12 cellular contexts compared by ENCODE assay signal in the genomic region with DNA sequence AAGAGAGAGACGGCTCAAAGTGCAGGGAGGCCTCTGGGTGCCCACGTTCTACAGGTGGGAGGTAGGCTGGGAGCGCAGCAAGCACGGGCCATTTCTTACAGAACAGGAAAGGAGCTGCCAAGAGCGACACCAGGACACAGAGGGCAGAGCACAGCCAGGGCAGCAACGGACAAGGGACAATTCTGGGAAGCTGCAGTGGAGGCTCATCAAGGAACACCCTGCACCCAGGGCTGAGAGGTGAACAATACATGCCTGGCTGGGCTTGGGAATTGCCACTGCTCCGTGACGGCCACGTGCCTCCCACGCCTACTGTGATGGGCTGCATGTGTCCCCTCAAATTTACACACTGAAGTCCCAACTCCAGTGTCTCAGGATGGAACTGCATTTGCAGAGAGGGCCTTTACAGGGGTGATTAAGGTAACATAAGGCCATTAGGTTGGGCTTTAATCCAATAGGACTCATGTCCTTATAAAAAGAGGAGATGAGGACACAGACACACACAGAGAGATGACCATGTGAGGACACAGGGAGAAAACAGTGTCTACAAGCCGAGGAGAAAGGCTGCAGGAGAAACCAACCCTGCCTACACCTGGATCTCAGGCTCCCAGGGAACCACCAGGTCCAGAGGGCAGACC. TPM values are rescaled to one million over a fixed set of nuclear protein-coding genes. Genes with fewer than 3 reads are reported as not detected.
A peak's percentile ranks its signal among the peaks of the same experiment; 100 is the strongest.
DNase-seq lines count a peak whose midpoint lies in the region; ATAC-seq, FAIRE-seq and TF ChIP-seq lines count a peak whose summit lies in the region.
"Had no signal": no experiment of that assay in that cellular context is flagged by ENCODE, and none has a peak within 500 bp of the region (broad histone marks: within the 10 kb centered on the region; RNA-seq: fewer than 3 reads in every experiment).

No MANE protein-coding gene starts in this region.

- no peak overlapping the region for H3K9ac ChIP-seq in BLaER1

- no peaks in the 10 kb centered on the region for H3K9me2 ChIP-seq in GM23338 (ENCODE audit: insufficient read depth)

- TF ChIP-seq POLR2A in adrenal gland (IDR thresholded peaks at IDR 0.05) (no peak), GM12891 (IDR thresholded peaks at IDR 0.05; ENCODE audit: low read depth, low read length) (no peak)

- no peaks in the 10 kb centered on the region for H3K79me2 ChIP-seq in GM23338 (replicated peaks; ENCODE audit: insufficient read depth)

- no peak overlapping the region for H2AFZ ChIP-seq in GM23338

- no peaks in the 10 kb centered on the region for H3K27me3 ChIP-seq in BLaER1
- no peaks in the 10 kb centered on the region for H3K27me3 ChIP-seq in adrenal gland
- H3K27me3 ChIP-seq in psoas muscle (ENCODE audit: insufficient read depth in 3 of 3, low read length in 2 of 3), result no peaks in the 10 kb centered on the region
- no peaks in the 10 kb centered on the region for H3K27me3 ChIP-seq in GM23338 (ENCODE audit: insufficient read depth)
- H3K27me3 ChIP-seq: MG63 had no signal

- no peak for TF ChIP-seq CTCF in adrenal gland (IDR thresholded peaks at IDR 0.05)
- no peak for TF ChIP-seq CTCF in psoas muscle (IDR thresholded peaks at IDR 0.05)
- TF ChIP-seq CTCF in GM23338 (conservative IDR thresholded peaks at IDR 0.05; ENCODE audit: low read depth in 2 of 2), result no peak

- peaks cover 21% of the 10 kb centered on the region for H3K4me1 ChIP-seq in BLaER1
- peaks cover 12 to 52% of the 10 kb centered on the region in 2 donors for H3K4me1 ChIP-seq in adrenal gland (replicated peaks in 1 of 2)
- H3K4me1 ChIP-seq in psoas muscle, result peaks cover 43% of the 10 kb centered on the region
- H3K4me1 ChIP-seq in GM23338 (ENCODE audit: insufficient read depth), result peaks cover 42% of the 10 kb centered on the region

- no peak overlapping the region for H3K4me3 Mint-ChIP-seq in GM23338
- H3K4me3 Mint-ChIP-seq in activated naive CD4-positive, alpha-beta T cell treated with anti-CD3 and anti-CD28 coated beads, Interleukin-2, amount 10 ng/mL, durations not matched to agents 7 days and 5 days, result no peak overlapping the region

- peak overlapping the region; percentile 45 for H3K4me2 ChIP-seq in BLaER1
- H3K4me2 ChIP-seq in GM23338, result no peak overlapping the region

- intact Hi-C loops in adrenal gland (cut with DNase I), result no loop called here
- intact Hi-C loops in left ventricle myocardium superior (cut with micrococcal nuclease), result no loop called here
- intact Hi-C loops in psoas muscle (cut with DNase I), result no loop called here

- H3K4me3 ChIP-seq in BLaER1 (no peak overlapping the region), adrenal gland (no peak overlapping the region), psoas muscle (no peak overlapping the region), GM23338 (no peak overlapping the region)
- H3K4me3 ChIP-seq: MG63 had no signal

- H4K20me1 ChIP-seq in BLaER1 (no peaks in the 10 kb centered on the region), GM23338 (replicated peaks; ENCODE audit: insufficient read depth) (no peaks in the 10 kb centered on the region)

- no peaks in the 10 kb centered on the region for H3K36me3 Mint-ChIP-seq in GM23338 (ENCODE audit: low read depth)
- peaks cover 2% of the 10 kb centered on the region for H3K36me3 Mint-ChIP-seq in activated naive CD4-positive, alpha-beta T cell treated with anti-CD3 and anti-CD28 coated beads, Interleukin-2, amount 10 ng/mL, durations not matched to agents 7 days and 5 days

- H3K27me3 Mint-ChIP-seq in GM23338 (ENCODE audit: insufficient read depth, low read depth, poor library complexity), result peaks cover 3% of the 10 kb centered on the region
- H3K27me3 Mint-ChIP-seq in activated naive CD4-positive, alpha-beta T cell treated with anti-CD3 and anti-CD28 coated beads, Interleukin-2, amount 10 ng/mL, durations not matched to agents 7 days and 5 days, result peaks cover 28% of the 10 kb centered on the region

- DNase-seq in adrenal gland, result peak in 4 of 7 donors; percentile 19 to 78 (median 40)
- peak; percentile 78 for DNase-seq in left ventricle myocardium superior
- peak; percentile 46 to 68 for DNase-seq in psoas muscle
- DNase-seq in NOMO-1 treated with dmso at 0.1 percent for 144 hours (lab: John Stamatoyannopoulos, UW; ENCODE audit: unreplicated experiment), result no peak
- DNase-seq in GM23338 (ENCODE audit: low spot score), result no peak
- no peak for DNase-seq in activated naive CD4-positive, alpha-beta T cell treated with anti-CD3 and anti-CD28 coated beads, Interleukin-2, amount 10 ng/mL, durations not matched to agents 7 days and 5 days
- no peak for DNase-seq in GM12891 (ENCODE audit: insufficient read length, low spot score)
- DNase-seq: activated T-cell treated with anti-CD3 and anti-CD28 coated beads, Interleukin-2, amount 50 U/mL, for 48 hours; kidney glomerular epithelial cell; MG63 had no signal

- no peak for FAIRE-seq in GM12891 (lab: Jason Lieb, UNC)

- no peak overlapping the region for H3K27ac Mint-ChIP-seq in GM23338
- no peak overlapping the region for H3K27ac Mint-ChIP-seq in activated naive CD4-positive, alpha-beta T cell treated with anti-CD3 and anti-CD28 coated beads, Interleukin-2, amount 10 ng/mL, durations not matched to agents 7 days and 5 days

- H3K36me3 ChIP-seq in BLaER1 (no peaks in the 10 kb centered on the region), adrenal gland (replicated peaks in 1 of 2) (peaks cover 0 to 41% of the 10 kb centered on the region in 2 donors), psoas muscle (ENCODE audit: insufficient read depth in 1 of 2, low read depth in 1 of 2) (peaks cover 0 to 31% of the 10 kb centered on the region in 2 donors), GM23338 (ENCODE audit: insufficient read depth) (no peaks in the 10 kb centered on the region)

- H3K4me1 Mint-ChIP-seq in GM23338, result peaks cover 44% of the 10 kb centered on the region
- peaks cover 13% of the 10 kb centered on the region for H3K4me1 Mint-ChIP-seq in activated naive CD4-positive, alpha-beta T cell treated with anti-CD3 and anti-CD28 coated beads, Interleukin-2, amount 10 ng/mL, durations not matched to agents 7 days and 5 days

- no peaks in the 10 kb centered on the region for H3K9me3 Mint-ChIP-seq in GM23338
- no peaks in the 10 kb centered on the region for H3K9me3 Mint-ChIP-seq in activated naive CD4-positive, alpha-beta T cell treated with anti-CD3 and anti-CD28 coated beads, Interleukin-2, amount 10 ng/mL, durations not matched to agents 7 days and 5 days

- 69 to 88% (median 78%) methylated on average over 7 to 11 of the region's 11 CpGs for WGBS in adrenal gland, 4 donors
- WGBS in psoas muscle, 3 donors, result 30 to 47% (median 33%) methylated on average over 11 of the region's 11 CpGs

- H3F3A ChIP-seq in GM23338 (replicated peaks; ENCODE audit: low read depth), result peaks cover 25% of the 10 kb centered on the region

- CTCF ChIA-PET in activated naive CD4-positive, alpha-beta T cell treated with anti-CD3 and anti-CD28 coated beads, Interleukin-2, amount 10 ng/mL, durations not matched to agents 7 days and 5 days (lab: Charles Lee), result no interaction called here

- H3K9me3 ChIP-seq in BLaER1, result no peaks in the 10 kb centered on the region
- H3K9me3 ChIP-seq in adrenal gland (replicated peaks in 1 of 3), result no peaks in the 10 kb centered on the region
- H3K9me3 ChIP-seq in psoas muscle, result no peaks in the 10 kb centered on the region
- H3K9me3 ChIP-seq: MG63 had no signal

- H3K27ac ChIP-seq in BLaER1, result no peak overlapping the region
- peak overlapping the region in 3 of 5 donors; percentile 46 to 81 (median 62) for H3K27ac ChIP-seq in adrenal gland
- peak overlapping the region; percentile 51 for H3K27ac ChIP-seq in psoas muscle
- H3K27ac ChIP-seq in GM23338 (ENCODE audit: low read depth), result no peak overlapping the region

- ATAC-seq in left ventricle myocardium superior (peak; percentile 92), psoas muscle (peak; percentile 33 to 90 (median 82)), GM23338 (no peak)
- ATAC-seq: activated CD4-positive, CD25-positive, alpha-beta regulatory T cell treated with anti-CD3 and anti-CD28 coated beads, Interleukin-2, amount 50 U/mL, for 24 hours had no signal

TF ChIP-seq in GM12891, 5 proteins besides CTCF, POLR2A, EP300 and RAD21:
- TF ChIP-seq TAF1 (IDR thresholded peaks at IDR 0.05; ENCODE audit: low read depth, low read length) (no peak), SPI1 (IDR thresholded peaks at IDR 0.05; ENCODE audit: low read depth, low read length) (no peak), POLR2AphosphoS5 (IDR thresholded peaks at IDR 0.05; ENCODE audit: low read depth, low read length) (no peak), PAX5 (IDR thresholded peaks at IDR 0.05; ENCODE audit: insufficient read depth, low read length, severe bottlenecking) (no peak), POU2F2 (IDR thresholded peaks at IDR 0.05; ENCODE audit: low read depth, low read length) (no peak)

RNA-seq across cellular contexts. Expression of gene SERPINB6, which starts 13.6 kb away (rescaled TPM):
- total RNA-seq in adrenal gland, result 100 to 1,000 TPM; 161 to 258 (median 209) TPM
- 100 to 1,000 TPM; 161 to 332 (median 229) TPM for polyA plus RNA-seq in adrenal gland
- total RNA-seq in left ventricle myocardium superior, result 277 TPM
- total RNA-seq in psoas muscle, result 100 to 1,000 TPM in 3 of 4 donors, 10 to 100 TPM in 1; 92.3 to 205 (median 141) TPM
- 100 to 1,000 TPM; 161 to 239 (median 174) TPM for polyA plus RNA-seq in psoas muscle
- total RNA-seq in GM23338 (2014; rRNA removed; shearing (Covaris generic)), result 37.6 and 38.5 TPM in 2 replicates
- 25.9 and 26.0 TPM in 2 replicates for polyA plus RNA-seq in GM23338 (2016; fragmentation: Nextera tagmentation; extraction: Ambion mirVana)
- polyA plus RNA-seq in GM12891 (2012; ENCODE audit: low read depth, missing spikeins), result 1.7 TPM

RNA-seq across cellular contexts. Expression of gene NQO2, which starts 41.9 kb away (rescaled TPM):
- total RNA-seq in adrenal gland (100 to 1,000 TPM; 133 to 200 (median 146) TPM), left ventricle myocardium superior (59.6 TPM), psoas muscle (100 to 1,000 TPM in 2 of 4 donors, 10 to 100 TPM in 2; 42.8 to 129 (median 101) TPM)
- polyA plus RNA-seq in adrenal gland (100 to 1,000 TPM; 100 to 177 (median 158) TPM), psoas muscle (100 to 1,000 TPM in 2 of 3 donors, 10 to 100 TPM in 1; 80.1 to 201 (median 159) TPM), GM23338 (2016; fragmentation: Nextera tagmentation; extraction: Ambion mirVana) (159 and 173 TPM in 2 replicates)
- total RNA-seq in GM23338 (2014; rRNA removed; shearing (Covaris generic)), result 117 and 125 TPM in 2 replicates
- polyA plus RNA-seq in GM12891 (2012; ENCODE audit: low read depth, missing spikeins), result 0.63 TPM

RNA-seq across cellular contexts. Expression of gene SERPINB9, which starts 54.7 kb away (rescaled TPM):
- total RNA-seq in adrenal gland, result 10 to 100 TPM in 6 of 8 donors, 1 to 10 TPM in 2; 7.1 to 26.9 (median 21.4) TPM
- polyA plus RNA-seq in adrenal gland, result 10 to 100 TPM in 1 of 3 donors, 1 to 10 TPM in 2; 6.5 to 12.3 (median 7.4) TPM
- total RNA-seq in left ventricle myocardium superior, result 2.9 TPM
- total RNA-seq in psoas muscle, result 1 to 10 TPM; 1.9 to 3.1 (median 2.2) TPM
- 1 to 10 TPM in 2 of 3 donors, under 1 TPM in 1; 0.74 to 1.1 (median 1.0) TPM for polyA plus RNA-seq in psoas muscle
- 65.0 and 71.3 TPM in 2 replicates for total RNA-seq in GM23338 (2014; rRNA removed; shearing (Covaris generic))
- polyA plus RNA-seq in GM23338 (2016; fragmentation: Nextera tagmentation; extraction: Ambion mirVana), result 46.6 and 47.4 TPM in 2 replicates
- 5.6 TPM for polyA plus RNA-seq in GM12891 (2012; ENCODE audit: low read depth, missing spikeins)

Comparison
In these comparisons a context has a peak if more than half of its experiments do, and no peak if none do; other contexts are left out.
1. H3K27ac ChIP-seq: peak in adrenal gland (3 of 5) and psoas muscle (single experiment); none in BLaER1 (single experiment) and GM23338 (single experiment).
2. DNase-seq: peak in adrenal gland (4 of 7), left ventricle myocardium superior (single experiment) and psoas muscle (2 of 2); none in NOMO-1 treated with dmso at 0.1 percent for 144 hours (single experiment), GM23338 (single experiment), activated naive CD4-positive, alpha-beta T cell treated with anti-CD3 and anti-CD28 coated beads, Interleukin-2, amount 10 ng/mL, durations not matched to agents 7 days and 5 days (single experiment) and GM12891 (single experiment).